In genomic region chr19:4539697-4540581, GRCh38 we compare ENCODE assay signal across 1 cellular context.
TF ChIP-seq lines count a peak whose summit lies in the region.

LRG1 (minus strand) TSS chr19:4540036; CDS start chr19:4540013, 23 bp downstream.

TF ChIP-seq in HepG2, 621 proteins besides CTCF, POLR2A, EP300 and RAD21 (continued from another document and continues in another):
- TF ChIP-seq ZBTB40 (IDR thresholded peaks at IDR 0.05) = no peak
- TF ChIP-seq ZBTB40 (CRISPR knock-in tag; IDR thresholded peaks at IDR 0.05) = no peak
- TF ChIP-seq NCOR1 (IDR thresholded peaks at IDR 0.05; ENCODE audit: borderline replicate concordance, low read length) = no peak
- TF ChIP-seq, protein P1, sequence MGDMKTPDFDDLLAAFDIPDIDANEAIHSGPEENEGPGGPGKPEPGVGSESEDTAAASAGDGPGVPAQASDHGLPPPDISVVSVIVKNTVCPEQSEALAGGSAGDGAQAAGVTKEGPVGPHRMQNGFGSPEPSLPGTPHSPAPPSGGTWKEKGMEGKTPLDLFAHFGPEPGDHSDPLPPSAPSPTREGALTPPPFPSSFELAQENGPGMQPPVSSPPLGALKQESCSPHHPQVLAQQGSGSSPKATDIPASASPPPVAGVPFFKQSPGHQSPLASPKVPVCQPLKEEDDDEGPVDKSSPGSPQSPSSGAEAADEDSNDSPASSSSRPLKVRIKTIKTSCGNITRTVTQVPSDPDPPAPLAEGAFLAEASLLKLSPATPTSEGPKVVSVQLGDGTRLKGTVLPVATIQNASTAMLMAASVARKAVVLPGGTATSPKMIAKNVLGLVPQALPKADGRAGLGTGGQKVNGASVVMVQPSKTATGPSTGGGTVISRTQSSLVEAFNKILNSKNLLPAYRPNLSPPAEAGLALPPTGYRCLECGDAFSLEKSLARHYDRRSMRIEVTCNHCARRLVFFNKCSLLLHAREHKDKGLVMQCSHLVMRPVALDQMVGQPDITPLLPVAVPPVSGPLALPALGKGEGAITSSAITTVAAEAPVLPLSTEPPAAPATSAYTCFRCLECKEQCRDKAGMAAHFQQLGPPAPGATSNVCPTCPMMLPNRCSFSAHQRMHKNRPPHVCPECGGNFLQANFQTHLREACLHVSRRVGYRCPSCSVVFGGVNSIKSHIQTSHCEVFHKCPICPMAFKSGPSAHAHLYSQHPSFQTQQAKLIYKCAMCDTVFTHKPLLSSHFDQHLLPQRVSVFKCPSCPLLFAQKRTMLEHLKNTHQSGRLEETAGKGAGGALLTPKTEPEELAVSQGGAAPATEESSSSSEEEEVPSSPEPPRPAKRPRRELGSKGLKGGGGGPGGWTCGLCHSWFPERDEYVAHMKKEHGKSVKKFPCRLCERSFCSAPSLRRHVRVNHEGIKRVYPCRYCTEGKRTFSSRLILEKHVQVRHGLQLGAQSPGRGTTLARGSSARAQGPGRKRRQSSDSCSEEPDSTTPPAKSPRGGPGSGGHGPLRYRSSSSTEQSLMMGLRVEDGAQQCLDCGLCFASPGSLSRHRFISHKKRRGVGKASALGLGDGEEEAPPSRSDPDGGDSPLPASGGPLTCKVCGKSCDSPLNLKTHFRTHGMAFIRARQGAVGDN (CRISPR knock-in tag; IDR thresholded peaks at IDR 0.05) = peak; percentile 78
- TF ChIP-seq GPN1 (CRISPR knock-in tag; IDR thresholded peaks at IDR 0.05; ENCODE audit: borderline replicate concordance) = no peak
- 0 out of 2 replicates have a peak, but pooled peaks have one; percentile 17 for TF ChIP-seq SRF (IDR thresholded peaks at IDR 0.05; ENCODE audit: low read depth, low read length)
- TF ChIP-seq IKZF5 (CRISPR knock-in tag; IDR thresholded peaks at IDR 0.05) = peak; percentile 88
- TF ChIP-seq ZFAT (CRISPR knock-in tag; conservative IDR thresholded peaks at IDR 0.05) = no peak
- TF ChIP-seq, protein P2, sequence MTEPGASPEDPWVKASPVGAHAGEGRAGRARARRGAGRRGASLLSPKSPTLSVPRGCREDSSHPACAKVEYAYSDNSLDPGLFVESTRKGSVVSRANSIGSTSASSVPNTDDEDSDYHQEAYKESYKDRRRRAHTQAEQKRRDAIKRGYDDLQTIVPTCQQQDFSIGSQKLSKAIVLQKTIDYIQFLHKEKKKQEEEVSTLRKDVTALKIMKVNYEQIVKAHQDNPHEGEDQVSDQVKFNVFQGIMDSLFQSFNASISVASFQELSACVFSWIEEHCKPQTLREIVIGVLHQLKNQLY (CRISPR knock-in tag; IDR thresholded peaks at IDR 0.05) = peak; percentile 73
- TF ChIP-seq ATF4 (CRISPR knock-in tag; IDR thresholded peaks at IDR 0.05) = 0 out of 4 replicates have a peak, but pooled peaks of 1 of the 2 experiments have one; percentile 28
- TF ChIP-seq EED (CRISPR knock-in tag; IDR thresholded peaks at IDR 0.05) = no peak
- 0 out of 2 replicates have a peak, but pooled peaks have one; percentile 31 for TF ChIP-seq RBAK (CRISPR knock-in tag; IDR thresholded peaks at IDR 0.05)
- no peak; the same call in 1 of the 2 replicates for TF ChIP-seq AHDC1 (CRISPR knock-in tag; IDR thresholded peaks at IDR 0.05; ENCODE audit: borderline replicate concordance)
- no peak for TF ChIP-seq ZNF7 (CRISPR knock-in tag; IDR thresholded peaks at IDR 0.05)
- peak; percentile 63; the same call in 1 of the 2 replicates for TF ChIP-seq CCDC6 (CRISPR knock-in tag; IDR thresholded peaks at IDR 0.05)
- TF ChIP-seq ZFX (CRISPR knock-in tag; IDR thresholded peaks at IDR 0.05; ENCODE audit: low read depth) = peak; percentile 84; the same call in 1 of the 2 replicates
- TF ChIP-seq SSRP1 (CRISPR knock-in tag; IDR thresholded peaks at IDR 0.05) = 0 out of 2 replicates have a peak, but pooled peaks have one; percentile 32
- TF ChIP-seq, protein P3, sequence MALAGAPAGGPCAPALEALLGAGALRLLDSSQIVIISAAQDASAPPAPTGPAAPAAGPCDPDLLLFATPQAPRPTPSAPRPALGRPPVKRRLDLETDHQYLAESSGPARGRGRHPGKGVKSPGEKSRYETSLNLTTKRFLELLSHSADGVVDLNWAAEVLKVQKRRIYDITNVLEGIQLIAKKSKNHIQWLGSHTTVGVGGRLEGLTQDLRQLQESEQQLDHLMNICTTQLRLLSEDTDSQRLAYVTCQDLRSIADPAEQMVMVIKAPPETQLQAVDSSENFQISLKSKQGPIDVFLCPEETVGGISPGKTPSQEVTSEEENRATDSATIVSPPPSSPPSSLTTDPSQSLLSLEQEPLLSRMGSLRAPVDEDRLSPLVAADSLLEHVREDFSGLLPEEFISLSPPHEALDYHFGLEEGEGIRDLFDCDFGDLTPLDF (CRISPR knock-in tag; IDR thresholded peaks at IDR 0.05) = no peak
- TF ChIP-seq SOX5 (CRISPR knock-in tag; IDR thresholded peaks at IDR 0.05; ENCODE audit: borderline replicate concordance) = peak; percentile 64; the same call in 1 of the 2 replicates
- peak; percentile 71; the same call in 1 of the 2 replicates for TF ChIP-seq GATA4 (IDR thresholded peaks at IDR 0.05; ENCODE audit: borderline replicate concordance, low read depth)
- TF ChIP-seq GMEB2 (CRISPR knock-in tag; IDR thresholded peaks at IDR 0.05; ENCODE audit: low read depth) = no peak
- TF ChIP-seq SOX13 (IDR thresholded peaks at IDR 0.05) = no peak
- peak in 1 of 2 experiments; percentile 42; a peak in 2 of 4 replicates for TF ChIP-seq SOX13 (CRISPR knock-in tag; conservative IDR thresholded peaks at IDR 0.05 in 1 of 2, IDR thresholded peaks at IDR 0.05 in 1 of 2)
- TF ChIP-seq ZNF331 (CRISPR knock-in tag; IDR thresholded peaks at IDR 0.05) = peak; percentile 68
- no peak for TF ChIP-seq ZNF713 (CRISPR knock-in tag; IDR thresholded peaks at IDR 0.05)
- no peak for TF ChIP-seq ZNF44 (CRISPR knock-in tag; IDR thresholded peaks at IDR 0.05)
- peak; percentile 82 for TF ChIP-seq NCOA2 (CRISPR knock-in tag; IDR thresholded peaks at IDR 0.05)
- no peak for TF ChIP-seq HMG20B (CRISPR knock-in tag; conservative IDR thresholded peaks at IDR 0.05)
- no peak for TF ChIP-seq ZNF354B (CRISPR knock-in tag; IDR thresholded peaks at IDR 0.05)
